In genomic region chr1:242524571-242525359, GRCh38 we compare ENCODE assay signal across 9 cellular contexts. TPM values are rescaled to one million over a fixed set of nuclear protein-coding genes. Genes with fewer than 3 reads are reported as not detected.
DNase-seq lines count a peak whose midpoint lies in the region; ATAC-seq and TF ChIP-seq lines count a peak whose summit lies in the region.
"Had no signal": no experiment of that assay in that cellular context is flagged by ENCODE, and none has a peak within 500 bp of the region (broad histone marks: within the 10 kb centered on the region; RNA-seq: fewer than 3 reads in every experiment).

Gene PLD5 (minus strand): TSS chr1:242524697.

- no peak within 1 kb of the TSS for H3K27ac Mint-ChIP-seq in endothelial cell (ENCODE audit: unreplicated experiment)
- H3K27ac Mint-ChIP-seq in neural progenitor cell, result no peak within 1 kb of the TSS

- H3K9ac ChIP-seq in neural progenitor cell, result no peak within 1 kb of the TSS

- peak within 1 kb of the TSS; percentile 99 for H3K4me2 ChIP-seq in neural progenitor cell

- peaks cover 23% of the 10 kb centered on the region for H3K27me3 ChIP-seq in neural progenitor cell

- H3K9me3 ChIP-seq in neural progenitor cell (ENCODE audit: low read depth), result no peaks in the 10 kb centered on the region
- H3K9me3 ChIP-seq: SJSA1 had no signal

- H3K27ac ChIP-seq in neural progenitor cell, result no peak within 1 kb of the TSS
- H3K27ac ChIP-seq: SJSA1 had no signal

- ATAC-seq in HG03045 (IDR thresholded peaks at IDR 0.05; ENCODE audit: unreplicated experiment), result no peak
- ATAC-seq in GM21423 (IDR thresholded peaks at IDR 0.05; ENCODE audit: unreplicated experiment), result no peak

- H3K9me3 Mint-ChIP-seq in endothelial cell (ENCODE audit: unreplicated experiment) (no peaks in the 10 kb centered on the region), neural progenitor cell (no peaks in the 10 kb centered on the region)

- DNase-seq in NCI-H1417 (lab: John Stamatoyannopoulos, UW) (peak in 2 of 3 experiments; percentile 25 to 31), NCI-H1417 treated with DMSO at 0.1 percent for 48 hours (lab: John Stamatoyannopoulos, UW) (no peak), NCI-H446 (lab: John Stamatoyannopoulos, UW) (peak; percentile 36 to 68), endothelial cell (ENCODE audit: low spot score) (peak; percentile 31), neural progenitor cell (ENCODE audit: low spot score) (peak; percentile 73), putamen (ENCODE audit: low spot score) (no peak)

- no peaks in the 10 kb centered on the region for H3K4me1 Mint-ChIP-seq in endothelial cell (ENCODE audit: unreplicated experiment)
- peaks cover 11% of the 10 kb centered on the region for H3K4me1 Mint-ChIP-seq in neural progenitor cell

- peak within 1 kb of the TSS; percentile 88 for H3K4me3 ChIP-seq in neural progenitor cell
- H3K4me3 ChIP-seq: SJSA1 had no signal

- H4K20me1 ChIP-seq in neural progenitor cell (ENCODE audit: low read depth), result no peaks in the 10 kb centered on the region

- TF ChIP-seq CTCF in endothelial cell (IDR thresholded peaks at IDR 0.05; ENCODE audit: unreplicated experiment), result no peak
- TF ChIP-seq CTCF in neural progenitor cell (IDR thresholded peaks at IDR 0.05), result peak; percentile 15

- H3K79me2 ChIP-seq in neural progenitor cell (ENCODE audit: low read depth), result peaks cover 4% of the 10 kb centered on the region

- H2AFZ ChIP-seq in neural progenitor cell (replicated peaks), result peak within 1 kb of the TSS; percentile 99

- H3K36me3 Mint-ChIP-seq in endothelial cell (ENCODE audit: low read depth, unreplicated experiment) (no peaks in the 10 kb centered on the region), neural progenitor cell (no peaks in the 10 kb centered on the region)

- H3K27me3 Mint-ChIP-seq in endothelial cell (ENCODE audit: unreplicated experiment), result peaks cover 10% of the 10 kb centered on the region
- peaks cover 30% of the 10 kb centered on the region for H3K27me3 Mint-ChIP-seq in neural progenitor cell (ENCODE audit: insufficient read depth, low read depth)

- H3K4me3 Mint-ChIP-seq in endothelial cell (ENCODE audit: unreplicated experiment) (peak within 1 kb of the TSS; percentile 77), neural progenitor cell (peak within 1 kb of the TSS; percentile 87)

- peaks cover 7% of the 10 kb centered on the region for H3K4me1 ChIP-seq in neural progenitor cell

- no peaks in the 10 kb centered on the region for H3K36me3 ChIP-seq in neural progenitor cell
- H3K36me3 ChIP-seq: SJSA1 had no signal

- peaks cover 22% of the 10 kb centered on the region for H3F3A ChIP-seq in neural progenitor cell (ENCODE audit: low read depth)

RNA-seq across cellular contexts. Expression of gene PLD5, which starts in this region (rescaled TPM):
- not detected for total RNA-seq in endothelial cell (ENCODE audit: unreplicated experiment)
- total RNA-seq in neural progenitor cell (ENCODE audit: low replicate concordance), result 1.7 and 1.8 TPM in 2 replicates
- total RNA-seq: SJSA1 had no signal

Comparison
In these comparisons a context has a peak if more than half of its experiments do, and no peak if none do; other contexts are left out.
1. DNase-seq: peak in NCI-H1417 (2 of 3), NCI-H446 (2 of 2) and neural progenitor cell (single experiment); none in NCI-H1417 treated with DMSO at 0.1 percent for 48 hours (single experiment) and putamen (single experiment).
2. Peak in DNase-seq in endothelial cell; RNA of the gene not detected or under 1 TPM.